In the genomic region with DNA sequence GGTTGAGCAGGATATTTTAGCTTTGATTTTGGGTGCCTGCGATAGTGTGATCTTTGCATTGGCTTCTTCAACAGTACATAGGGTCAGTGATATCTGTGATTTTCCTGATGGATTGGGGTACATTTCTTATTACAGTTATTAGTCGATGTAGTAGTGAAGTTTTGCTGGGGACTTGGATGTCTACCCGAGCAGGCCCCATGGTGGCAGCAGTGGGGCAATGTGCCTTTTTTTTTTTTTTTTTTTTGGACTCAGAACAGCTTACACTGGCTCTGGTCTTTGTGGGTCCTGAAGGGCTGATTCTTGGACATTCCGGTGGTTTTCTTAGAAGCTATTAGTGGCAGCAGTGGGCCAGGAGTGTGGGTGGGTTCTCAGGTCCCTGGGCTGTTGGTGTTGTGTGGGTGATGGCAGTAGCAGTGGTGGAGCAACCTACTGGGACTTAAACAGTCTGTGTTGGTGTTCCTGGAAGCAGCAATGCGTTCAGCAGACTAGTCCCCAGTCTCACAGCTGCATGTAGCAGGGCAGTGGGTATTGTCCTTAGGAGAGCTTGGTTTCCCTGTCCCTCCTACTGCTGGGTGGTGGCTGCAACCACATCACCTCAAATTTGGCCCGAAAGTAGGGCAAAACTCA, we compare ENCODE assay signal across 11 cellular contexts. TPM values are rescaled to one million over a fixed set of nuclear protein-coding genes. Genes with fewer than 3 reads are reported as not detected.
DNase-seq lines count a peak whose midpoint lies in the region; ATAC-seq, FAIRE-seq and TF ChIP-seq lines count a peak whose summit lies in the region.
"Had no signal": no experiment of that assay in that cellular context is flagged by ENCODE, and none has a peak within 500 bp of the region (broad histone marks: within the 10 kb centered on the region; RNA-seq: fewer than 3 reads in every experiment).

No MANE protein-coding gene starts in this region.

- 61 to 65% methylated on average over 6 of the region's 6 CpGs for WGBS in aorta, 2 donors

- peaks cover 2% of the 10 kb centered on the region for H3K9me3 ChIP-seq in aorta (ENCODE audit: control insufficient read depth, low read length)
- H3K9me3 ChIP-seq: esophagus squamous epithelium, lower lobe of right lung had no signal

- no peaks in the 10 kb centered on the region for H3K4me1 ChIP-seq in aorta (ENCODE audit: control insufficient read depth in 1 of 2, insufficient read depth in 2 of 2, low read length in 2 of 2)
- H3K4me1 ChIP-seq: esophagus squamous epithelium, lower lobe of right lung had no signal

- intact Hi-C loops in aorta (cut with DNase I), result no loop called here

- H3K27ac ChIP-seq in 22Rv1 (no peak overlapping the region), aorta (ENCODE audit: low read depth in 1 of 2, low read length in 2 of 2) (no peak overlapping the region)
- H3K27ac ChIP-seq: esophagus squamous epithelium, lower lobe of right lung had no signal

- no peak for FAIRE-seq in bronchial epithelial cell (lab: Jason Lieb, UNC)
- no peak for FAIRE-seq in D721Med (lab: Jason Lieb, UNC)

- H3K36me3 ChIP-seq in bronchial epithelial cell (ENCODE audit: control insufficient read depth, insufficient read depth, low read length) (no peaks in the 10 kb centered on the region), aorta (ENCODE audit: control insufficient read depth in 1 of 2, insufficient read depth in 2 of 2, low read length in 1 of 2) (no peaks in the 10 kb centered on the region)
- H3K36me3 ChIP-seq: esophagus squamous epithelium, lower lobe of right lung had no signal

- no peak for ATAC-seq in aorta (ENCODE audit: low FRiP score)
- no peak for ATAC-seq in GM21576 (IDR thresholded peaks at IDR 0.05; ENCODE audit: unreplicated experiment)
- ATAC-seq: CD8-positive, alpha-beta T cell had no signal

- TF ChIP-seq CTCF in 22Rv1 (IDR thresholded peaks at IDR 0.05), result peak; percentile 41
- peak; percentile 29 for TF ChIP-seq CTCF in GM12865 (IDR thresholded peaks at IDR 0.05; ENCODE audit: insufficient read depth, low read depth, low read length, missing control alignments)
- peak; percentile 28 for TF ChIP-seq CTCF in bronchial epithelial cell (IDR thresholded peaks at IDR 0.05; ENCODE audit: insufficient read depth, low read length, severe bottlenecking)
- no peak for TF ChIP-seq CTCF in D721Med (IDR thresholded peaks at IDR 0.05; ENCODE audit: insufficient read depth, missing control alignments)

- H3K27me3 ChIP-seq in bronchial epithelial cell (ENCODE audit: control insufficient read depth, insufficient read depth, low read length) (no peaks in the 10 kb centered on the region), aorta (ENCODE audit: control insufficient read depth in 1 of 2, insufficient read depth in 2 of 2, low read length in 1 of 2) (no peaks in the 10 kb centered on the region)
- H3K27me3 ChIP-seq: esophagus squamous epithelium had no signal

- H3K4me3 ChIP-seq in GM12865 (ENCODE audit: low read depth, low read length) (no peak overlapping the region), bronchial epithelial cell (ENCODE audit: low read depth, low read length) (no peak overlapping the region), aorta (ENCODE audit: low read length in 2 of 2) (no peak overlapping the region)
- H3K4me3 ChIP-seq: esophagus squamous epithelium, lower lobe of right lung had no signal

- peak; percentile 22 for DNase-seq in GM12865 (ENCODE audit: low read depth)
- peak; percentile 24 for DNase-seq in LHCN-M2 (ENCODE audit: low read depth)
- no peak for DNase-seq in bronchial epithelial cell (ENCODE audit: low read depth)
- no peak for DNase-seq in aorta
- no peak for DNase-seq in pons (ENCODE audit: low spot score)
- no peak for DNase-seq in D721Med (ENCODE audit: insufficient read length, low spot score)
- DNase-seq: CD8-positive, alpha-beta T cell; esophagus squamous epithelium; lower lobe of right lung had no signal

RNA-seq across cellular contexts. Expression of gene SLC4A10, which starts 53.7 kb away (rescaled TPM):
- total RNA-seq in LHCN-M2 (2014; rRNA removed) (0.58 and 0.69 TPM in 2 replicates), bronchial epithelial cell (not detected in 2 replicates), aorta (under 1 TPM in 1 of 2 donors, not detected in 1; 0.09 TPM)
- polyA plus RNA-seq in LHCN-M2 (2012), result 0.16 TPM
- polyA plus RNA-seq in aorta, result under 1 TPM in 1 of 2 donors, not detected in 1; 0.13 TPM

Comparison
In these comparisons a context has a peak if more than half of its experiments do, and no peak if none do; other contexts are left out.
1. DNase-seq: peak in GM12865 (single experiment) and LHCN-M2 (single experiment); none in bronchial epithelial cell (single experiment), aorta (0 of 2), pons (single experiment) and D721Med (single experiment).